20 cellular contexts compared by ENCODE assay signal in the genomic region with DNA sequence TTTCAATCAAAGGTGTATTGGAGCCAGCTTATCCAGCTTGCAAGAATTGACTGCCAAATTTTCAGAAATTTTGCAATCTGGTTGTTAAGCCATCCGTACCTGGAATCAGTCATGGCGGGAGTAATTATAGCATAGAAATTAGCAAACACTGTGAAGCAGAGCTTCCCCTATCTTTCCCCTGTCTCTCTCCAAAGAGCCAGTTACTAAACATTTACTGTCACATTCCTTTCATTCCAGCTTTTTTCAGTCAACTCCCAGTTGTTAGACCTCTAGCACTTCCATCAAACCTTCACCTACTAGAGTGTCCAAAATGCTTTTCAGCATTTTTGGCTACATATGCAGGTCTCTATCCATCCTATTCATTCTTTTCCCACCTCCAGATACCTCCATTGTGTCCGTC.
"Had no signal": no experiment of that assay in that cellular context is flagged by ENCODE, and none has a peak within 500 bp of the region (broad histone marks: within the 10 kb centered on the region; RNA-seq: fewer than 3 reads in every experiment).

No MANE protein-coding gene starts in this region.

- DNase-seq: activated CD4-positive, alpha-beta memory T cell treated with anti-CD3 and anti-CD28 coated beads, Interleukin-2, amount 10 ng/mL, durations not matched to agents 7 days and 5 days; activated CD4-positive, alpha-beta T cell treated with anti-CD3 and anti-CD28 coated beads for 36 hours; activated CD4-positive, alpha-beta T cell treated with anti-CD3 and anti-CD28 coated beads, Interleukin-2, amount 50 U/mL, for 1 hour; activated gamma-delta T cell; activated naive CD4-positive, alpha-beta T cell treated with anti-CD3 and anti-CD28 coated beads for 36 hours; activated T-cell treated with anti-CD3 and anti-CD28 coated beads for 4 hours; activated T-cell treated with anti-CD3 and anti-CD28 coated beads, Interleukin-2, amount 50 U/mL, for 48 hours; brain microvascular endothelial cell; KG1; NCI-H1092; NCI-H1417; NCI-H2029; NCI-H526; SHP77; T-helper 17 cell; T-helper 9 cell had no signal

- ATAC-seq: activated CD4-positive, alpha-beta T cell treated with anti-CD3 and anti-CD28 coated beads for 36 hours; activated T-helper 17 cell treated with anti-CD3 and anti-CD28 coated beads, Interleukin-2, amount 50 U/mL, for 72 hours; T-helper 17 cell had no signal

- H3K4me3 ChIP-seq: cardiac muscle cell, SJSA1 had no signal

- FAIRE-seq: RCC 7860 had no signal
